In the genomic region with DNA sequence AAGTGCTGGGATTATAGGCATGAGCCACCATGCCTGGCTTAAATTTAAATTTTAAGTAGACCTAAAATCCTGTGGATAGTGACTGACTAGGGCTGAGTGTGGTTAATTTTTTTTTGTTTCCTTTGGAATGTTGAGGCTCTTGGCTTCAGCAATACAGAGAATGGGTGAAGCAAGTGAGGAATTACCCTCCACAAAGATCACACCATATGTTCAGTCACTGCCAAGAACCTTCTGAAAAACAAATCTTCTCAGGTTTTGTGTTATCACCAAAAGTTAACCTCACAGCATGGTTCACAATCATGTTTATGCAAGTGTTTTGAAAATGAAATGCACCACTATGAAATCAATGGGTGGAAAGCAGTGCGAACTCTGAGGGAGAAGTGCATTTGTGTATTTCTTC, we compare ENCODE assay signal across 16 cellular contexts. TPM values are rescaled to one million over a fixed set of nuclear protein-coding genes. Genes with fewer than 3 reads are reported as not detected.
A peak's percentile ranks its signal among the peaks of the same experiment; 100 is the strongest.
DNase-seq lines count a peak whose midpoint lies in the region; ATAC-seq and TF ChIP-seq lines count a peak whose summit lies in the region.
"Had no signal": no experiment of that assay in that cellular context is flagged by ENCODE, and none has a peak within 500 bp of the region (broad histone marks: within the 10 kb centered on the region; RNA-seq: fewer than 3 reads in every experiment).

No MANE protein-coding gene starts in this region.

- peaks cover 11% of the 10 kb centered on the region for H3K36me3 Mint-ChIP-seq in nephron progenitor cell (ENCODE audit: low read depth)

- TF ChIP-seq CTCF in epithelial cell of proximal tubule (conservative IDR thresholded peaks at IDR 0.05; ENCODE audit: low read depth, low read length): no peak
- TF ChIP-seq CTCF in nephron progenitor cell (IDR thresholded peaks at IDR 0.05): no peak

- peak overlapping the region; percentile 73 for H3K27ac Mint-ChIP-seq in nephron progenitor cell

- peak; percentile 75 for DNase-seq in EH (ENCODE audit: low read depth)
- DNase-seq in RPMI7951 (ENCODE audit: low read depth): peak; percentile 23
- DNase-seq in epithelial cell of proximal tubule (ENCODE audit: low read depth): peak; percentile 56
- no peak for DNase-seq in nephron progenitor cell
- no peak for DNase-seq in activated gamma-delta T cell treated with Interleukin-2 at 50 U/mL for 16 hours
- no peak for DNase-seq in Kasumi-1 (lab: John Stamatoyannopoulos, UW)
- DNase-seq: activated CD4-positive, alpha-beta T cell treated with anti-CD3 and anti-CD28 coated beads, Interleukin-2, amount 50 U/mL, for 1 hour; aorta; effector CD4-positive, alpha-beta T cell; glutamatergic neuron; SHP77 treated with DMSO at 0.1 percent for 48 hours; T-helper 9 cell had no signal

- no peaks in the 10 kb centered on the region for H3K9me3 Mint-ChIP-seq in nephron progenitor cell

- peaks cover 39% of the 10 kb centered on the region for H3K4me1 Mint-ChIP-seq in nephron progenitor cell

- ATAC-seq in GM19023 (IDR thresholded peaks at IDR 0.05; ENCODE audit: unreplicated experiment): no peak
- no peak for ATAC-seq in HG02759 (IDR thresholded peaks at IDR 0.05; ENCODE audit: unreplicated experiment)

- no peaks in the 10 kb centered on the region for H3K27me3 Mint-ChIP-seq in nephron progenitor cell (ENCODE audit: low read depth, poor library complexity)

- no peak overlapping the region for H3K4me3 ChIP-seq in epithelial cell of proximal tubule (ENCODE audit: low read depth, low read length)
- H3K4me3 ChIP-seq: BLaER1 treated with 17β-estradiol and CSF1 and Interleukin-3, amounts not matched to agents 10 nM and 100 nM; thoracic aorta had no signal

- no peak overlapping the region for H3K4me3 Mint-ChIP-seq in nephron progenitor cell

RNA-seq across cellular contexts. Expression of gene SPATS2L, which starts 44.3 kb away (rescaled TPM):
- 117 and 148 TPM in 2 replicates for total RNA-seq in RPMI7951 (2014; rRNA removed; shearing (Covaris generic))
- total RNA-seq in epithelial cell of proximal tubule: 93.9 and 115 TPM in 2 replicates

Comparison
In these comparisons a context has a peak if more than half of its experiments do, and no peak if none do; other contexts are left out.
1. DNase-seq: peak in EH (single experiment), RPMI7951 (single experiment) and epithelial cell of proximal tubule (single experiment); none in nephron progenitor cell (single experiment), activated gamma-delta T cell treated with Interleukin-2 at 50 U/mL for 16 hours (single experiment) and Kasumi-1 (0 of 2).